Comparison of ENCODE assay signal across 8 cellular contexts in genomic region chr1:18883636-18884418, GRCh38. TPM values are rescaled to one million over a fixed set of nuclear protein-coding genes. Genes with fewer than 3 reads are reported as not detected.
DNase-seq lines count a peak whose midpoint lies in the region; ATAC-seq lines count a peak whose summit lies in the region.

No MANE protein-coding gene starts in this region.

- no peaks in the 10 kb centered on the region for H3K4me1 Mint-ChIP-seq in memory B cell

- H3K27me3 Mint-ChIP-seq in memory B cell = no peaks in the 10 kb centered on the region

- H3K27ac Mint-ChIP-seq in memory B cell = no peak overlapping the region

- H3K9me3 Mint-ChIP-seq in memory B cell = no peaks in the 10 kb centered on the region

- peak; percentile 71 for DNase-seq in activated gamma-delta T cell treated with Interleukin-2 at 50 U/mL for 16 hours
- no peak for DNase-seq in activated gamma-delta T cell (lab: John Stamatoyannopoulos, UW)
- peak; percentile 48 for DNase-seq in NCI-H2171 treated with DMSO at 0.1 percent for 48 hours (lab: John Stamatoyannopoulos, UW)
- peak; percentile 76 for DNase-seq in activated CD4-positive, alpha-beta T cell treated with anti-CD3 and anti-CD28 coated beads, Interleukin-2, amount 50 U/mL, for 1 hour
- peak; percentile 89 for DNase-seq in dermis blood vessel endothelial cell
- DNase-seq in memory B cell (ENCODE audit: low spot score in 2 of 2) = peak; percentile 66 to 80
- peak; percentile 58 for DNase-seq in stimulated activated CD8-positive, alpha-beta memory T cell treated with anti-CD3 and anti-CD28 coated beads, Interleukin-15, amount 100 ng/mL, for 24 hours (ENCODE audit: low read depth)
- no peak for DNase-seq in GF-D8 (lab: John Stamatoyannopoulos, UW)

- H3K36me3 Mint-ChIP-seq in memory B cell = peaks cover 5% of the 10 kb centered on the region

- ATAC-seq in memory B cell (ENCODE audit: low read depth) = peak; percentile 70

- H3K4me3 Mint-ChIP-seq in memory B cell = no peak overlapping the region

RNA-seq across cellular contexts. Expression of gene ALDH4A1, which starts 18.5 kb away (rescaled TPM):
- total RNA-seq in dermis blood vessel endothelial cell = 17.8 and 27.9 TPM in 2 replicates

RNA-seq across cellular contexts. Expression of gene TAS1R2, which starts 24.4 kb away (rescaled TPM):
- total RNA-seq in dermis blood vessel endothelial cell = not detected in 2 replicates

Comparison
In these comparisons a context has a peak if more than half of its experiments do, and no peak if none do; other contexts are left out.
1. DNase-seq: peak in activated gamma-delta T cell treated with Interleukin-2 at 50 U/mL for 16 hours (single experiment), NCI-H2171 treated with DMSO at 0.1 percent for 48 hours (single experiment), activated CD4-positive, alpha-beta T cell treated with anti-CD3 and anti-CD28 coated beads, Interleukin-2, amount 50 U/mL, for 1 hour (single experiment), dermis blood vessel endothelial cell (single experiment), memory B cell (2 of 2) and stimulated activated CD8-positive, alpha-beta memory T cell treated with anti-CD3 and anti-CD28 coated beads, Interleukin-15, amount 100 ng/mL, for 24 hours (single experiment); none in activated gamma-delta T cell (single experiment) and GF-D8 (single experiment).